ENCODE assay signal across 18 cellular contexts in the genomic region with DNA sequence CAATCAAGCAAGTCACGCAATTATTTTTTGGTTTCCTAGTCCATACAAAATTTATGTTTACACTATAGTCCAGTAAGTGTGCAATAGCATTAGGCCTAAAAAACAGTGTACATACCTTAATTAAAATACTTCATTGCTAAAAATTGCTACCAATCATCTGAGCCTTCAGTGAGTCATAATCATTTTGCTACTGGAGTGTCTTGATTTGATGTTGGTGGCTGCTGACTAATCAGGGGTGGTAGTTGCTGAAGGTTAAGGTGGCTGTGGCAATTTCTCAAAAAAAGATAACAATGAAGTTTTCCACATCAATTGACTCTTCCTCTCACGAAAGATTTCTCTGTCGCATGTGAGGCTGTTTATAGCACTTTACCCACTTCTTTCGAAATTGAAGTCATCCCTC.
"Had no signal": no experiment of that assay in that cellular context is flagged by ENCODE, and none has a peak within 500 bp of the region (broad histone marks: within the 10 kb centered on the region; RNA-seq: fewer than 3 reads in every experiment).

No MANE protein-coding gene starts in this region.

- H3K9me3 Mint-ChIP-seq: brain had no signal

- H3K27me3 ChIP-seq: adrenal gland, gastrocnemius medialis, right atrium auricular region, thyroid gland, uterus had no signal

- H3K27ac Mint-ChIP-seq: activated CD4-positive, alpha-beta T cell treated with anti-CD3 and anti-CD28 coated beads, Interleukin-2, amount 10 ng/mL, durations not matched to agents 24 days and 14 days; activated naive CD4-positive, alpha-beta T cell treated with anti-CD3 and anti-CD28 coated beads, Interleukin-2, amount 10 ng/mL, durations not matched to agents 7 days and 5 days; activated T-helper 2 cell treated with anti-CD3 and anti-CD28 coated beads, Interferon-gamma antibody, Interleukin-2, Interleukin-4, amounts not matched to agents 10 μg/mL and 5 μg/mL and 100 μg/mL, durations not matched to agents 14 hours and 24 hours and 36 hours; brain; dendritic cell treated with granulocyte-macrophage colony-stimulating factor and Interleukin-4, amounts not matched to agents 40 ng/mL and 50 ng/mL, for 4 days; naive B cell; T-helper 1 cell treated with Interleukin-12 subunit alpha and Interleukin-12 subunit beta and Interleukin-4 antibody, amounts not matched to agents 30 μg/mL and 1 μg/mL, for 36 hours; WTC11 had no signal

- H3K4me3 Mint-ChIP-seq: activated CD4-positive, alpha-beta T cell treated with anti-CD3 and anti-CD28 coated beads, Interleukin-2, amount 10 ng/mL, durations not matched to agents 24 days and 14 days; activated naive CD4-positive, alpha-beta T cell treated with anti-CD3 and anti-CD28 coated beads, Interleukin-2, amount 10 ng/mL, durations not matched to agents 7 days and 5 days; brain; dendritic cell treated with granulocyte-macrophage colony-stimulating factor and Interleukin-4, amounts not matched to agents 40 ng/mL and 50 ng/mL, for 4 days; T-helper 1 cell treated with Interleukin-12 subunit alpha and Interleukin-12 subunit beta and Interleukin-4 antibody, amounts not matched to agents 30 μg/mL and 1 μg/mL, for 36 hours; WTC11 had no signal

- H3K36me3 ChIP-seq: adrenal gland, gastrocnemius medialis, lower lobe of right lung, right atrium auricular region, thyroid gland, uterus had no signal

- ATAC-seq: esophagus mucosa, gastrocnemius medialis, lower lobe of right lung, WTC11 had no signal

- H3K36me3 Mint-ChIP-seq: activated naive CD4-positive, alpha-beta T cell treated with anti-CD3 and anti-CD28 coated beads, Interleukin-2, amount 10 ng/mL, durations not matched to agents 7 days and 5 days; brain; naive B cell; WTC11 had no signal

- H3K4me1 Mint-ChIP-seq: activated CD4-positive, alpha-beta T cell treated with anti-CD3 and anti-CD28 coated beads, Interleukin-2, amount 10 ng/mL, durations not matched to agents 24 days and 14 days; activated naive CD4-positive, alpha-beta T cell treated with anti-CD3 and anti-CD28 coated beads, Interleukin-2, amount 10 ng/mL, durations not matched to agents 7 days and 5 days; brain; naive B cell had no signal

- H3K4me3 ChIP-seq: adrenal gland, gastrocnemius medialis, lower lobe of right lung, right atrium auricular region, smooth muscle cell, thyroid gland, uterus had no signal

- H3K27me3 Mint-ChIP-seq: activated CD4-positive, alpha-beta T cell treated with anti-CD3 and anti-CD28 coated beads, Interleukin-2, amount 10 ng/mL, durations not matched to agents 24 days and 14 days; activated naive CD4-positive, alpha-beta T cell treated with anti-CD3 and anti-CD28 coated beads, Interleukin-2, amount 10 ng/mL, durations not matched to agents 7 days and 5 days; brain; dendritic cell treated with granulocyte-macrophage colony-stimulating factor and Interleukin-4, amounts not matched to agents 40 ng/mL and 50 ng/mL, for 4 days; naive B cell had no signal

- DNase-seq: activated CD4-positive, alpha-beta T cell treated with anti-CD3 and anti-CD28 coated beads, Interleukin-2, amount 10 ng/mL, durations not matched to agents 24 days and 14 days; activated naive CD4-positive, alpha-beta T cell treated with anti-CD3 and anti-CD28 coated beads, Interleukin-2, amount 10 ng/mL, durations not matched to agents 7 days and 5 days; activated T-cell treated with anti-CD3 and anti-CD28 coated beads for 4 hours; adrenal gland; cerebellar nuclear complex; gastrocnemius medialis; lower lobe of right lung; naive B cell; thyroid gland; uterus had no signal
